Comparison of ENCODE assay signal across 8 cellular contexts in genomic region chr20:35697696-35698297, GRCh38. TPM values are rescaled to one million over a fixed set of nuclear protein-coding genes. Genes with fewer than 3 reads are reported as not detected.
DNase-seq lines count a peak whose midpoint lies in the region; ATAC-seq and TF ChIP-seq lines count a peak whose summit lies in the region.

No MANE protein-coding gene starts in this region.

- ATAC-seq in HG03159 (IDR thresholded peaks at IDR 0.05; ENCODE audit: unreplicated experiment) (no peak), HG02678 (IDR thresholded peaks at IDR 0.05; ENCODE audit: unreplicated experiment) (no peak)

- H2BK12ac ChIP-seq in trophoblast cell (ENCODE audit: low read length): no peak overlapping the region

- peak overlapping the region in 4 of 11 experiments; percentile 85 to 92 (median 90); a peak in 2 of 22 replicates for H3K27ac ChIP-seq in BLaER1 treated with 17β-estradiol and CSF1 and Interleukin-3, amounts not matched to agents 10 nM and 100 nM
- peak overlapping the region in 12 of 59 donors; percentile 76 to 92 (median 87) for H3K27ac ChIP-seq in dorsolateral prefrontal cortex
- H3K27ac ChIP-seq in trophoblast cell (ENCODE audit: low read depth, low read length): no peak overlapping the region

- H3K4me3 ChIP-seq in BLaER1 treated with 17β-estradiol and CSF1 and Interleukin-3, amounts not matched to agents 10 nM and 100 nM: peak overlapping the region; percentile 73 to 94 (median 82); a peak in 19 of 20 replicates
- H3K4me3 ChIP-seq in LNCaP clone FGC (ENCODE audit: low read depth, low read length) (peak overlapping the region; percentile 96), dorsolateral prefrontal cortex (peak overlapping the region in 58 of 59 donors; percentile 71 to 100 (median 94)), trophoblast cell (ENCODE audit: low read depth, low read length) (no peak overlapping the region)

- no peaks in the 10 kb centered on the region for H3K27me3 ChIP-seq in BLaER1 treated with 17β-estradiol and CSF1 and Interleukin-3, amounts not matched to agents 10 nM and 100 nM
- H3K27me3 ChIP-seq in dorsolateral prefrontal cortex: no peaks in the 10 kb centered on the region
- no peaks in the 10 kb centered on the region for H3K27me3 ChIP-seq in trophoblast cell (ENCODE audit: insufficient read depth, low read length)

- H3K4ac ChIP-seq in trophoblast cell (ENCODE audit: low read depth, low read length): no peak overlapping the region

- no peak overlapping the region for H4K91ac ChIP-seq in trophoblast cell (ENCODE audit: low read depth, low read length)

- H3K27ac Mint-ChIP-seq in nephron: peak overlapping the region; percentile 51 to 93 (median 89)

- DNase-seq in LNCaP clone FGC (ENCODE audit: low read depth) (no peak), dorsolateral prefrontal cortex (no peak), NAMALWA (ENCODE audit: low spot score) (no peak), trophoblast cell (no peak)

- no peak overlapping the region for H3K18ac ChIP-seq in trophoblast cell (ENCODE audit: low read length)

- H2BK120ac ChIP-seq in trophoblast cell (ENCODE audit: insufficient read depth, low read length, poor library complexity): no peak overlapping the region

- peaks cover 7% of the 10 kb centered on the region for H3K79me1 ChIP-seq in trophoblast cell (ENCODE audit: low read length)

- H3K79me2 ChIP-seq in trophoblast cell (ENCODE audit: control insufficient read depth, insufficient read depth, low read length, poor library complexity): peaks cover 8% of the 10 kb centered on the region

- H3K9me3 Mint-ChIP-seq in nephron: no peaks in the 10 kb centered on the region

- H3K9ac ChIP-seq in BLaER1 treated with 17β-estradiol and CSF1 and Interleukin-3, amounts not matched to agents 10 nM and 100 nM: peak overlapping the region; percentile 85 to 97 (median 92); a peak in 21 of 22 replicates
- H3K9ac ChIP-seq in trophoblast cell (ENCODE audit: low read length): no peak overlapping the region

- no peaks in the 10 kb centered on the region for H3K27me3 Mint-ChIP-seq in nephron (ENCODE audit: low read depth)

- H3K4me1 Mint-ChIP-seq in nephron: peaks cover 30% of the 10 kb centered on the region

- H4K20me1 ChIP-seq in BLaER1 treated with 17β-estradiol and CSF1 and Interleukin-3, amounts not matched to agents 10 nM and 100 nM: peaks cover 26 to 33% (median 29%) of the 10 kb centered on the region in 11 experiments; a peak in 21 of 22 replicates

- no peak overlapping the region for H4K8ac ChIP-seq in trophoblast cell (ENCODE audit: low read depth, low read length)

- H3K4me1 ChIP-seq in BLaER1 treated with 17β-estradiol and CSF1 and Interleukin-3, amounts not matched to agents 10 nM and 100 nM: peaks cover 28 to 46% (median 33%) of the 10 kb centered on the region in 10 experiments
- H3K4me1 ChIP-seq in trophoblast cell (ENCODE audit: control insufficient read depth in 1 of 2, insufficient read depth in 2 of 2, low read length in 2 of 2): peaks cover 5 to 6% of the 10 kb centered on the region in 2 experiments

- H2AK5ac ChIP-seq in trophoblast cell (ENCODE audit: low read length): no peak overlapping the region

- H2AFZ ChIP-seq in trophoblast cell (ENCODE audit: insufficient read depth, low read length, poor library complexity): no peak overlapping the region

- H3K36me3 Mint-ChIP-seq in nephron (ENCODE audit: low read depth): peaks cover 25% of the 10 kb centered on the region

- H3K4me2 ChIP-seq in BLaER1 treated with 17β-estradiol and CSF1 and Interleukin-3, amounts not matched to agents 10 nM and 100 nM: peak overlapping the region; percentile 79 to 98 (median 92)
- no peak overlapping the region for H3K4me2 ChIP-seq in trophoblast cell (ENCODE audit: low read length)

- no peak for TF ChIP-seq CTCF in LNCaP clone FGC (IDR thresholded peaks at IDR 0.05; ENCODE audit: control insufficient read depth, extremely low read depth, insufficient read depth)
- TF ChIP-seq CTCF in dorsolateral prefrontal cortex (IDR thresholded peaks at IDR 0.05 in 54 of 56, conservative IDR thresholded peaks at IDR 0.05 in 2 of 56; ENCODE audit: low read depth in 1 of 56, partially characterized antibody in 56 of 56): no peak
- no peak for TF ChIP-seq CTCF in nephron (IDR thresholded peaks at IDR 0.05; ENCODE audit: unreplicated experiment in 3 of 3)

- H3K4me3 Mint-ChIP-seq in nephron: peak overlapping the region; percentile 91 to 97 (median 97)

- H3K9me3 ChIP-seq in BLaER1 treated with 17β-estradiol and CSF1 and Interleukin-3, amounts not matched to agents 10 nM and 100 nM (replicated peaks in 1 of 11): no peaks in the 10 kb centered on the region
- H3K9me3 ChIP-seq in trophoblast cell (ENCODE audit: insufficient read depth, low read depth, low read length): no peaks in the 10 kb centered on the region

- no peak overlapping the region for H3K14ac ChIP-seq in trophoblast cell (ENCODE audit: low read length)

- intact Hi-C loops in dorsolateral prefrontal cortex (cut with DNase I): loop anchor here (2.0 to 10.0 kb wide), 5 partner anchors 35 to 187 kb away; partner anchors contain the start of genes RBM39 (in 2 of the 2), CPNE1 (in 1 of the 2) and RBM12 (in 1 of the 2)

- H4K12ac ChIP-seq in trophoblast cell (ENCODE audit: low read depth, low read length): no peak overlapping the region

- WGBS in trophoblast cell (ENCODE audit: extremely low coverage, insufficient coverage, insufficient read length): 100% methylated on average over 1 of the region's 9 CpGs

- H2BK5ac ChIP-seq in trophoblast cell (ENCODE audit: low read depth, low read length, poor library complexity): no peak overlapping the region

- H3K36me3 ChIP-seq in BLaER1 treated with 17β-estradiol and CSF1 and Interleukin-3, amounts not matched to agents 10 nM and 100 nM: peaks cover 32 to 66% (median 56%) of the 10 kb centered on the region in 11 experiments
- peaks cover 5 to 14% of the 10 kb centered on the region in 2 experiments for H3K36me3 ChIP-seq in trophoblast cell (ENCODE audit: control insufficient read depth in 1 of 2, insufficient read depth in 2 of 2, low read length in 2 of 2)

- H3K23ac ChIP-seq in trophoblast cell (ENCODE audit: low read length): no peak overlapping the region

RNA-seq across cellular contexts. Expression of gene NFS1, which starts 1.4 kb away (rescaled TPM):
- 10 to 100 TPM; 39.8 to 78.0 (median 57.4) TPM for total RNA-seq in dorsolateral prefrontal cortex
- polyA plus RNA-seq in trophoblast cell (2013): 11.7 and 11.8 TPM in 2 replicates

RNA-seq across cellular contexts. Expression of gene ROMO1, which starts 1.4 kb away (rescaled TPM):
- 10 to 100 TPM; 28.9 to 82.8 (median 51.8) TPM for total RNA-seq in dorsolateral prefrontal cortex
- 506 and 511 TPM in 2 replicates for polyA plus RNA-seq in trophoblast cell (2013)

RNA-seq across cellular contexts. Expression of gene CPNE1, which starts 33.1 kb away (rescaled TPM):
- 100 to 1,000 TPM in 116 of 120 experiments, 10 to 100 TPM in 4; 65.9 to 194 (median 135) TPM for total RNA-seq in dorsolateral prefrontal cortex
- 121 and 122 TPM in 2 replicates for polyA plus RNA-seq in trophoblast cell (2013)

RNA-seq across cellular contexts. Expression of gene RBM12, which starts 33.1 kb away (rescaled TPM):
- total RNA-seq in dorsolateral prefrontal cortex: 10 to 100 TPM; 48.7 to 99.3 (median 72.3) TPM
- 99.5 and 101 TPM in 2 replicates for polyA plus RNA-seq in trophoblast cell (2013)

RNA-seq across cellular contexts. Expression of gene RBM39, which starts 44.3 kb away (rescaled TPM):
- 100 to 1,000 TPM; 252 to 391 (median 313) TPM for total RNA-seq in dorsolateral prefrontal cortex
- 228 and 229 TPM in 2 replicates for polyA plus RNA-seq in trophoblast cell (2013)
